Comparison of ENCODE assay signal across 20 cellular contexts in the genomic region with DNA sequence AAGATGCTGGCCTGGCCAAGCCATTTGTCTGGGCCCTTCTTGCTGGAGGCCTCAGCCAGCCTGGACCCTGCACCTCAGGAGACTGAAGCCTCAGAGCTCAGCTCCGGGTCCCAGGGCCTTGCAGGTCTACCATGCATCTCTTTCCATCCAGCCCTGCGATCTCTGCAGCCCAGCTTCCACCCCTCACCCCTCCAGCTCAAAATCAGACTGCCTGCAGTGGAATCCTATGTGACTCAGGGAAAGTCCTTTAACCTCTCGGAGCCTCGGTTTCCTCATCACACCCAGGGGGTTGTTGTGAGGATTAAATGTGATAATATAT. TPM values are rescaled to one million over a fixed set of nuclear protein-coding genes. Genes with fewer than 3 reads are reported as not detected.
"Had no signal": no experiment of that assay in that cellular context is flagged by ENCODE, and none has a peak within 500 bp of the region (broad histone marks: within the 10 kb centered on the region; RNA-seq: fewer than 3 reads in every experiment).

No MANE protein-coding gene starts in this region.

- H3K27ac Mint-ChIP-seq: dendritic cell treated with granulocyte-macrophage colony-stimulating factor and Interleukin-4, amounts not matched to agents 40 ng/mL and 50 ng/mL, for 4 days; effector memory CD8-positive, alpha-beta T cell; stimulated activated memory B cell treated with anti-CD40 and anti-IgM and Interleukin-4, amounts not matched to agents 10 μg/mL and 1 μg/mL and 100 μg/mL, for 72 hours; stimulated activated naive CD8-positive, alpha-beta T cell treated with anti-CD3 and anti-CD28 coated beads, Interleukin-15, Interleukin-2, amounts not matched to agents 100 ng/mL and 50 ng/mL, for 24 hours had no signal

- H3K27ac ChIP-seq: epithelial cell of prostate, esophagus muscularis mucosa, gastroesophageal sphincter, pancreas, prostate gland had no signal

- H3K27me3 ChIP-seq: esophagus muscularis mucosa, gastroesophageal sphincter, pancreas, tibial nerve had no signal

- H3K27me3 Mint-ChIP-seq: stimulated activated memory B cell treated with anti-CD40 and anti-IgM and Interleukin-4, amounts not matched to agents 10 μg/mL and 1 μg/mL and 100 μg/mL, for 72 hours had no signal

- H3K4me3 ChIP-seq: esophagus muscularis mucosa, gastroesophageal sphincter, lung, pancreas, prostate gland, tibial nerve had no signal

- H3K4me1 ChIP-seq: prostate gland had no signal

- H3K9me3 ChIP-seq: esophagus muscularis mucosa, gastroesophageal sphincter, pancreas, prostate gland, tibial nerve had no signal

- H3K36me3 ChIP-seq: esophagus muscularis mucosa, gastroesophageal sphincter, pancreas, prostate gland, tibial nerve had no signal

- H3K9me3 Mint-ChIP-seq: dendritic cell treated with granulocyte-macrophage colony-stimulating factor and Interleukin-4, amounts not matched to agents 40 ng/mL and 50 ng/mL, for 4 days; neural crest cell; stimulated activated memory B cell treated with anti-CD40 and anti-IgM and Interleukin-4, amounts not matched to agents 10 μg/mL and 1 μg/mL and 100 μg/mL, for 72 hours; stimulated activated naive CD8-positive, alpha-beta T cell treated with anti-CD3 and anti-CD28 coated beads, Interleukin-15, Interleukin-2, amounts not matched to agents 100 ng/mL and 50 ng/mL, for 24 hours had no signal

- DNase-seq: effector memory CD8-positive, alpha-beta T cell; left colon; mesenchymal stem cell; naive B cell; nucleus accumbens; stimulated activated CD4-positive, alpha-beta T cell treated with anti-CD3 and anti-CD28 coated beads, Interleukin-1b, Interleukin-23, amount 100 ng/mL, for 48 hours; stimulated activated CD4-positive, alpha-beta T cell treated with anti-CD3 and anti-CD28 coated beads, Interleukin-4, amount 100 ng/mL, for 24 hours had no signal

- H3K4me3 Mint-ChIP-seq: dendritic cell treated with granulocyte-macrophage colony-stimulating factor and Interleukin-4, amounts not matched to agents 40 ng/mL and 50 ng/mL, for 4 days; effector memory CD8-positive, alpha-beta T cell; stimulated activated memory B cell treated with anti-CD40 and anti-IgM and Interleukin-4, amounts not matched to agents 10 μg/mL and 1 μg/mL and 100 μg/mL, for 72 hours; stimulated activated naive CD8-positive, alpha-beta T cell treated with anti-CD3 and anti-CD28 coated beads, Interleukin-15, Interleukin-2, amounts not matched to agents 100 ng/mL and 50 ng/mL, for 24 hours had no signal

- H3K36me3 Mint-ChIP-seq: naive B cell; stimulated activated memory B cell treated with anti-CD40 and anti-IgM and Interleukin-4, amounts not matched to agents 10 μg/mL and 1 μg/mL and 100 μg/mL, for 72 hours had no signal

- ATAC-seq: effector memory CD8-positive, alpha-beta T cell; gastroesophageal sphincter; left colon; left ventricle myocardium superior; pancreas; stimulated activated memory B cell treated with anti-CD40 and anti-IgM and Interleukin-4, amounts not matched to agents 10 μg/mL and 1 μg/mL and 100 μg/mL, for 72 hours had no signal

RNA-seq across cellular contexts. Expression of a gene that starts 45.6 kb away (rescaled TPM):
- total RNA-seq: renal cortical epithelial cell had no signal
